In the genomic region with DNA sequence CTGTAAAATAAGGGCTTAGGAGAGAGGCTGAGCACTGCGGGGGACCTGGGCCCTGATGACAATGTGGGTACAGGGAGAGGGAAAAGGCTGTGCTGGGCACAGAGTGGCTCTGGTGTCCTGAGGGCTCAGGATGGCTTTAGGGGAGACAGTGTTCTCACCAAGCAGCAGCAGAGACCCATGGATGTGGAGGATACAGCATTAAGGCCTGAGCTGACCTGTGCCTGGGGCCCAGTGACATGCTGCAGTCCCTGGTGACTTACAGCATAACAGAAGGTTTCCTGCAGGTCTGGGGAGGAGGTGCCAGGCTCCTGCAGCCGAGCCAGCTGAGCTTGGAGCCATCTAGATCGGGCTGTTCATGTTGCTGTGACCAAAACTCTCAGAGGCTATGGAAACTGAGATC, we compare ENCODE assay signal across 15 cellular contexts.
A peak's percentile ranks its signal among the peaks of the same experiment; 100 is the strongest.
DNase-seq lines count a peak whose midpoint lies in the region; ATAC-seq and TF ChIP-seq lines count a peak whose summit lies in the region.
"Had no signal": no experiment of that assay in that cellular context is flagged by ENCODE, and none has a peak within 500 bp of the region (broad histone marks: within the 10 kb centered on the region; RNA-seq: fewer than 3 reads in every experiment).

No MANE protein-coding gene starts in this region.

- H3K9me3 ChIP-seq in BE2C: no peaks in the 10 kb centered on the region
- H3K9me3 ChIP-seq: Caco-2, HAP-1 had no signal

- H3K27me3 ChIP-seq in BE2C: no peaks in the 10 kb centered on the region

- CTCF ChIA-PET in T-cell (lab: Charles Lee): no interaction called here

- no peaks in the 10 kb centered on the region; the same call in 1 of the 2 replicates for H3K4me1 ChIP-seq in BE2C
- H3K4me1 ChIP-seq: Caco-2, HAP-1 had no signal

- POLR2A ChIA-PET in T-cell (lab: Charles Lee): no interaction called here

- H3K36me3 Mint-ChIP-seq in progenitor cell of endocrine pancreas (ENCODE audit: insufficient read depth) (no peaks in the 10 kb centered on the region), T-cell (no peaks in the 10 kb centered on the region)

- TF ChIP-seq CTCF in BE2C (IDR thresholded peaks at IDR 0.05; ENCODE audit: low read depth, low read length) (no peak), progenitor cell of endocrine pancreas (IDR thresholded peaks at IDR 0.05; ENCODE audit: unreplicated experiment) (no peak)

- H3K36me3 ChIP-seq in BE2C: no peaks in the 10 kb centered on the region
- H3K36me3 ChIP-seq: HAP-1 had no signal

- no peak overlapping the region for H3K4me3 ChIP-seq in BE2C (ENCODE audit: low read depth, low read length)
- H3K4me3 ChIP-seq: GM23248, HAP-1 had no signal

- no peak for ATAC-seq in T-cell (replicated peaks in 1 of 4)

- H3K27ac Mint-ChIP-seq in progenitor cell of endocrine pancreas (no peak overlapping the region), T-cell (no peak overlapping the region)
- H3K27ac Mint-ChIP-seq: CD4-positive, alpha-beta T cell had no signal

- peaks cover 16% of the 10 kb centered on the region for H3K27me3 Mint-ChIP-seq in progenitor cell of endocrine pancreas
- peaks cover 7 to 17% of the 10 kb centered on the region in 2 donors for H3K27me3 Mint-ChIP-seq in T-cell

- H3K9me3 Mint-ChIP-seq in progenitor cell of endocrine pancreas (ENCODE audit: low read depth): no peaks in the 10 kb centered on the region
- H3K9me3 Mint-ChIP-seq in T-cell: no peaks in the 10 kb centered on the region
- H3K9me3 Mint-ChIP-seq: CD4-positive, alpha-beta T cell had no signal

- H3K4me1 Mint-ChIP-seq in progenitor cell of endocrine pancreas (ENCODE audit: low read depth) (peaks cover 2% of the 10 kb centered on the region), T-cell (peaks cover 0 to 2% (median 0%) of the 10 kb centered on the region in 3 donors)

- H3K4me3 Mint-ChIP-seq in progenitor cell of endocrine pancreas (ENCODE audit: low read depth) (no peak overlapping the region), T-cell (no peak overlapping the region)
- H3K4me3 Mint-ChIP-seq: CD4-positive, alpha-beta T cell had no signal

- DNase-seq in BE2C (peak; percentile 25), NCI-H69 (lab: John Stamatoyannopoulos, UW) (peak; percentile 37), cerebellar cortex (ENCODE audit: low spot score) (peak; percentile 15), mesenteric fat pad (ENCODE audit: low spot score) (peak; percentile 74), progenitor cell of endocrine pancreas (ENCODE audit: low spot score, unreplicated experiment) (no peak), DMS153 (lab: John Stamatoyannopoulos, UW) (no peak), T-cell (no peak), Ammon's horn (ENCODE audit: low spot score) (no peak)
- DNase-seq: Caco-2; CD4-positive, alpha-beta T cell; DMS53; DND-41; EL; GM23248 had no signal

Comparison
In these comparisons a context has a peak if more than half of its experiments do, and no peak if none do; other contexts are left out.
1. DNase-seq: peak in BE2C (single experiment), NCI-H69 (single experiment), cerebellar cortex (single experiment) and mesenteric fat pad (single experiment); none in progenitor cell of endocrine pancreas (single experiment), DMS153 (single experiment), T-cell (0 of 34) and Ammon's horn (single experiment).